ENCODE assay signal across 9 cellular contexts in genomic region chr1:97138515-97139032, GRCh38.
DNase-seq lines count a peak whose midpoint lies in the region; ATAC-seq and TF ChIP-seq lines count a peak whose summit lies in the region.
"Had no signal": no experiment of that assay in that cellular context is flagged by ENCODE, and none has a peak within 500 bp of the region (broad histone marks: within the 10 kb centered on the region; RNA-seq: fewer than 3 reads in every experiment).

No MANE protein-coding gene starts in this region.

- H3K9ac ChIP-seq in SK-N-MC (ENCODE audit: insufficient read length), result peak overlapping the region; percentile 64
- H3K9ac ChIP-seq in neural progenitor cell, result no peak overlapping the region
- H3K9ac ChIP-seq in Karpas-422 (ENCODE audit: low read length), result no peak overlapping the region

- H3K27ac Mint-ChIP-seq in neural progenitor cell, result peak overlapping the region; percentile 34
- no peak overlapping the region for H3K27ac Mint-ChIP-seq in activated naive CD4-positive, alpha-beta T cell treated with anti-CD3 and anti-CD28 coated beads for 36 hours

- intact Hi-C loops in activated naive CD4-positive, alpha-beta T cell treated with anti-CD3 and anti-CD28 coated beads for 36 hours (cut with micrococcal nuclease), result loop anchor here (1.0 kb wide), 3 partner anchors 387 to 913 kb away; no protein-coding TSS in a partner anchor

- ATAC-seq in GM18867 (IDR thresholded peaks at IDR 0.05; ENCODE audit: unreplicated experiment) (peak; percentile 55), HG02642 (IDR thresholded peaks at IDR 0.05; ENCODE audit: poor library complexity, unreplicated experiment) (peak; percentile 49), GM18861 (IDR thresholded peaks at IDR 0.05; ENCODE audit: unreplicated experiment) (no peak)

- H3K9me3 Mint-ChIP-seq in neural progenitor cell, result peaks cover 4% of the 10 kb centered on the region
- H3K9me3 Mint-ChIP-seq in activated naive CD4-positive, alpha-beta T cell treated with anti-CD3 and anti-CD28 coated beads for 36 hours, result no peaks in the 10 kb centered on the region
- H3K9me3 Mint-ChIP-seq: activated T-cell treated with anti-CD3 and anti-CD28 coated beads, Interleukin-2, amount 50 U/mL, for 4 hours had no signal

- no peak for DNase-seq in SK-N-MC (ENCODE audit: low read depth, low spot score)
- no peak for DNase-seq in neural progenitor cell (ENCODE audit: low spot score)
- no peak for DNase-seq in activated CD8-positive, alpha-beta memory T cell treated with anti-CD3 and anti-CD28 coated beads, Interleukin-2, amount 50 U/mL, for 48 hours
- DNase-seq in Karpas-422, result no peak
- DNase-seq in activated naive CD4-positive, alpha-beta T cell treated with anti-CD3 and anti-CD28 coated beads for 36 hours, result no peak
- DNase-seq: activated T-cell treated with anti-CD3 and anti-CD28 coated beads, Interleukin-2, amount 50 U/mL, for 4 hours had no signal

- no peaks in the 10 kb centered on the region for H3K9me2 ChIP-seq in Karpas-422 (replicated peaks; ENCODE audit: insufficient read depth, low read length)

- no peak overlapping the region for H3K4me2 ChIP-seq in neural progenitor cell
- H3K4me2 ChIP-seq in Karpas-422 (ENCODE audit: low read depth, low read length, poor library complexity, severe bottlenecking), result no peak overlapping the region

- H4K20me1 ChIP-seq in neural progenitor cell (ENCODE audit: low read depth), result no peaks in the 10 kb centered on the region
- H4K20me1 ChIP-seq in Karpas-422 (ENCODE audit: insufficient read depth, low read depth, low read length), result no peaks in the 10 kb centered on the region

- CTCF ChIA-PET in activated naive CD4-positive, alpha-beta T cell treated with anti-CD3 and anti-CD28 coated beads for 36 hours (lab: Charles Lee), result interaction anchor here (0.5 to 1.5 kb wide), 6 partner anchors 9 to 915 kb away, joined by 3 to 4 read pairs (median 3); no protein-coding TSS in a partner anchor

- H3K4me1 Mint-ChIP-seq in neural progenitor cell, result peaks cover 18% of the 10 kb centered on the region
- H3K4me1 Mint-ChIP-seq in activated naive CD4-positive, alpha-beta T cell treated with anti-CD3 and anti-CD28 coated beads for 36 hours (ENCODE audit: low read depth), result no peaks in the 10 kb centered on the region

- H3K9me3 ChIP-seq in SK-N-MC (ENCODE audit: low read depth, low read length) (no peaks in the 10 kb centered on the region), neural progenitor cell (ENCODE audit: low read depth) (no peaks in the 10 kb centered on the region), Karpas-422 (ENCODE audit: low read length) (no peaks in the 10 kb centered on the region)

- H3K27ac ChIP-seq in SK-N-MC (peak overlapping the region; percentile 86), neural progenitor cell (no peak overlapping the region), Karpas-422 (ENCODE audit: low read length) (no peak overlapping the region)

- TF ChIP-seq CTCF in neural progenitor cell (IDR thresholded peaks at IDR 0.05), result no peak

- H2AFZ ChIP-seq in neural progenitor cell (replicated peaks), result no peak overlapping the region
- no peak overlapping the region for H2AFZ ChIP-seq in Karpas-422 (ENCODE audit: low read length)

- H3K36me3 ChIP-seq in SK-N-MC (ENCODE audit: insufficient read depth, low read length) (no peaks in the 10 kb centered on the region), neural progenitor cell (no peaks in the 10 kb centered on the region), Karpas-422 (ENCODE audit: insufficient read depth, low read length) (no peaks in the 10 kb centered on the region)

- H3K27me3 ChIP-seq in neural progenitor cell (no peaks in the 10 kb centered on the region), Karpas-422 (ENCODE audit: low read length) (no peaks in the 10 kb centered on the region)

- no peaks in the 10 kb centered on the region for H3F3A ChIP-seq in neural progenitor cell (ENCODE audit: low read depth)

- H3K4me1 ChIP-seq in neural progenitor cell (peaks cover 7% of the 10 kb centered on the region), Karpas-422 (ENCODE audit: low read length) (peaks cover 6% of the 10 kb centered on the region)

- H3K79me2 ChIP-seq in neural progenitor cell (ENCODE audit: low read depth) (no peaks in the 10 kb centered on the region), Karpas-422 (ENCODE audit: low read length) (no peaks in the 10 kb centered on the region)

- no peaks in the 10 kb centered on the region for H3K36me3 Mint-ChIP-seq in neural progenitor cell
- no peaks in the 10 kb centered on the region for H3K36me3 Mint-ChIP-seq in activated naive CD4-positive, alpha-beta T cell treated with anti-CD3 and anti-CD28 coated beads for 36 hours (ENCODE audit: low read depth)

- H3K4me3 Mint-ChIP-seq in neural progenitor cell, result no peak overlapping the region
- no peak overlapping the region for H3K4me3 Mint-ChIP-seq in activated naive CD4-positive, alpha-beta T cell treated with anti-CD3 and anti-CD28 coated beads for 36 hours
- H3K4me3 Mint-ChIP-seq: activated T-cell treated with anti-CD3 and anti-CD28 coated beads, Interleukin-2, amount 50 U/mL, for 4 hours had no signal

- no peaks in the 10 kb centered on the region for H3K27me3 Mint-ChIP-seq in neural progenitor cell (ENCODE audit: insufficient read depth, low read depth)
- no peaks in the 10 kb centered on the region for H3K27me3 Mint-ChIP-seq in activated naive CD4-positive, alpha-beta T cell treated with anti-CD3 and anti-CD28 coated beads for 36 hours (ENCODE audit: low read depth)

- H3K4me3 ChIP-seq in SK-N-MC (peak overlapping the region; percentile 73), neural progenitor cell (no peak overlapping the region), Karpas-422 (ENCODE audit: low read length) (no peak overlapping the region)
